Comparison of ENCODE assay signal across 14 cellular contexts in genomic region chr4:133921280-133922195, GRCh38.
DNase-seq lines count a peak whose midpoint lies in the region; ATAC-seq lines count a peak whose summit lies in the region.
"Had no signal": no experiment of that assay in that cellular context is flagged by ENCODE, and none has a peak within 500 bp of the region (broad histone marks: within the 10 kb centered on the region; RNA-seq: fewer than 3 reads in every experiment).

No MANE protein-coding gene starts in this region.

- H3K4me3 ChIP-seq in Karpas-422 (ENCODE audit: low read length): no peak overlapping the region
- no peak overlapping the region for H3K4me3 ChIP-seq in mesenchymal stem cell (ENCODE audit: insufficient read depth in 1 of 2, low read depth in 1 of 2, low read length in 2 of 2)
- H3K4me3 ChIP-seq: adrenal gland, right lobe of liver, testis had no signal

- no peak overlapping the region for H3K4ac ChIP-seq in mesenchymal stem cell (ENCODE audit: low read depth in 1 of 2, low read length in 2 of 2)

- no peaks in the 10 kb centered on the region for H3K9me3 ChIP-seq in Karpas-422 (ENCODE audit: low read length)
- no peaks in the 10 kb centered on the region for H3K9me3 ChIP-seq in mesenchymal stem cell (ENCODE audit: control insufficient read depth, low read length)
- H3K9me3 ChIP-seq: adrenal gland, right lobe of liver, testis had no signal

- no peak overlapping the region for H2BK5ac ChIP-seq in mesenchymal stem cell (ENCODE audit: low read depth, low read length, poor library complexity, severe bottlenecking)

- 92% methylated on average over 6 of the region's 8 CpGs for WGBS in mesenchymal stem cell

- no peak overlapping the region for H3K23ac ChIP-seq in mesenchymal stem cell (ENCODE audit: low read length in 2 of 2)

- no peak overlapping the region for H3K27ac Mint-ChIP-seq in activated CD8-positive, alpha-beta memory T cell treated with anti-CD3 and anti-CD28 coated beads, Interleukin-2, amount 10 ng/mL, durations not matched to agents 7 days and 5 days
- H3K27ac Mint-ChIP-seq: T-helper 1 cell treated with Interleukin-12 subunit alpha and Interleukin-12 subunit beta and Interleukin-4 antibody, amounts not matched to agents 30 μg/mL and 1 μg/mL, for 36 hours had no signal

- no peak overlapping the region for H3K4me2 ChIP-seq in Karpas-422 (ENCODE audit: low read depth, low read length, poor library complexity, severe bottlenecking)
- no peak overlapping the region for H3K4me2 ChIP-seq in mesenchymal stem cell (ENCODE audit: low read length, poor library complexity, severe bottlenecking)

- H3K14ac ChIP-seq in mesenchymal stem cell (ENCODE audit: low read length in 2 of 2): no peak overlapping the region

- H3K27me3 ChIP-seq in Karpas-422 (ENCODE audit: low read length) (no peaks in the 10 kb centered on the region), mesenchymal stem cell (ENCODE audit: control insufficient read depth in 1 of 2, insufficient read depth in 1 of 2, low read length in 2 of 2) (no peaks in the 10 kb centered on the region)
- H3K27me3 ChIP-seq: adrenal gland, right lobe of liver, testis had no signal

- H2BK120ac ChIP-seq in mesenchymal stem cell (ENCODE audit: low read depth, low read length): no peak overlapping the region

- no peak overlapping the region for H2BK12ac ChIP-seq in mesenchymal stem cell (ENCODE audit: low read length in 2 of 2)

- H3K18ac ChIP-seq in mesenchymal stem cell (ENCODE audit: low read depth in 1 of 2, low read length in 2 of 2): no peak overlapping the region

- CTCF ChIA-PET in activated CD8-positive, alpha-beta memory T cell treated with anti-CD3 and anti-CD28 coated beads, Interleukin-2, amount 10 ng/mL, durations not matched to agents 7 days and 5 days (lab: Charles Lee): no interaction called here

- H3K9ac ChIP-seq in Karpas-422 (ENCODE audit: low read length): no peak overlapping the region
- H3K9ac ChIP-seq in mesenchymal stem cell (ENCODE audit: low read length): no peak overlapping the region

- H3K9me3 Mint-ChIP-seq in activated CD8-positive, alpha-beta memory T cell treated with anti-CD3 and anti-CD28 coated beads, Interleukin-2, amount 10 ng/mL, durations not matched to agents 7 days and 5 days (ENCODE audit: low read depth): no peaks in the 10 kb centered on the region
- H3K9me3 Mint-ChIP-seq: T-helper 1 cell treated with Interleukin-12 subunit alpha and Interleukin-12 subunit beta and Interleukin-4 antibody, amounts not matched to agents 30 μg/mL and 1 μg/mL, for 36 hours had no signal

- H3K4me1 Mint-ChIP-seq in activated CD8-positive, alpha-beta memory T cell treated with anti-CD3 and anti-CD28 coated beads, Interleukin-2, amount 10 ng/mL, durations not matched to agents 7 days and 5 days: no peaks in the 10 kb centered on the region

- no peak for ATAC-seq in activated CD8-positive, alpha-beta memory T cell treated with anti-CD3 and anti-CD28 coated beads, Interleukin-2, amount 10 ng/mL, durations not matched to agents 7 days and 5 days
- ATAC-seq: right lobe of liver had no signal

- no peak overlapping the region for H3K4me3 Mint-ChIP-seq in activated CD8-positive, alpha-beta memory T cell treated with anti-CD3 and anti-CD28 coated beads, Interleukin-2, amount 10 ng/mL, durations not matched to agents 7 days and 5 days
- H3K4me3 Mint-ChIP-seq: T-helper 1 cell treated with Interleukin-12 subunit alpha and Interleukin-12 subunit beta and Interleukin-4 antibody, amounts not matched to agents 30 μg/mL and 1 μg/mL, for 36 hours had no signal

- H3K27me3 Mint-ChIP-seq in activated CD8-positive, alpha-beta memory T cell treated with anti-CD3 and anti-CD28 coated beads, Interleukin-2, amount 10 ng/mL, durations not matched to agents 7 days and 5 days: no peaks in the 10 kb centered on the region

- no peaks in the 10 kb centered on the region for H4K20me1 ChIP-seq in Karpas-422 (ENCODE audit: insufficient read depth, low read depth, low read length)

- H3K36me3 Mint-ChIP-seq in activated CD8-positive, alpha-beta memory T cell treated with anti-CD3 and anti-CD28 coated beads, Interleukin-2, amount 10 ng/mL, durations not matched to agents 7 days and 5 days: no peaks in the 10 kb centered on the region

- no peaks in the 10 kb centered on the region for H3K4me1 ChIP-seq in Karpas-422 (ENCODE audit: low read length)
- no peaks in the 10 kb centered on the region for H3K4me1 ChIP-seq in mesenchymal stem cell (ENCODE audit: control insufficient read depth, insufficient read depth, low read depth, low read length)
- H3K4me1 ChIP-seq: adrenal gland, right lobe of liver, testis had no signal

- H3K9me2 ChIP-seq in Karpas-422 (replicated peaks; ENCODE audit: insufficient read depth, low read length): no peaks in the 10 kb centered on the region

- no peak overlapping the region for H4K8ac ChIP-seq in mesenchymal stem cell (ENCODE audit: low read length)

- H2BK15ac ChIP-seq in mesenchymal stem cell (ENCODE audit: low read depth, poor library complexity, severe bottlenecking): no peak overlapping the region

- H3K27ac ChIP-seq in Karpas-422 (ENCODE audit: low read length): no peak overlapping the region
- no peak overlapping the region for H3K27ac ChIP-seq in mesenchymal stem cell (ENCODE audit: low read length, poor library complexity, severe bottlenecking)
- H3K27ac ChIP-seq: 22Rv1, adrenal gland, right lobe of liver, testis had no signal

- no peaks in the 10 kb centered on the region for H3K79me2 ChIP-seq in Karpas-422 (ENCODE audit: low read length)

- peak; percentile 2 for DNase-seq in DMS 273 (lab: John Stamatoyannopoulos, UW; ENCODE audit: unreplicated experiment)
- DNase-seq in DMS 273 treated with DMSO at 0.1 percent for 48 hours (lab: John Stamatoyannopoulos, UW): no peak
- DNase-seq in Karpas-422: peak; percentile 43
- DNase-seq in astrocyte of the hippocampus (ENCODE audit: low read depth, low spot score): peak; percentile 9
- DNase-seq in mesenchymal stem cell: peak; percentile 7
- no peak for DNase-seq in NCI-H1694 treated with DMSO at 0.1 percent for 48 hours (lab: John Stamatoyannopoulos, UW)
- no peak for DNase-seq in glomerular visceral epithelial cell (ENCODE audit: extremely low spot score)
- DNase-seq in activated CD8-positive, alpha-beta memory T cell treated with anti-CD3 and anti-CD28 coated beads, Interleukin-2, amount 10 ng/mL, durations not matched to agents 7 days and 5 days: no peak
- DNase-seq: adrenal gland, NCI-H1105 treated with DMSO at 0.1 percent for 48 hours, right lobe of liver, testis had no signal

- no peaks in the 10 kb centered on the region for H3K79me1 ChIP-seq in mesenchymal stem cell (replicated peaks; ENCODE audit: low read length, poor library complexity, severe bottlenecking)

- H2AFZ ChIP-seq in Karpas-422 (ENCODE audit: low read length) (no peak overlapping the region), mesenchymal stem cell (ENCODE audit: low read depth, low read length) (no peak overlapping the region)

- no peak overlapping the region for H2AK5ac ChIP-seq in mesenchymal stem cell (ENCODE audit: low read length, severe bottlenecking)

- H3K36me3 ChIP-seq in Karpas-422 (ENCODE audit: insufficient read depth, low read length) (no peaks in the 10 kb centered on the region), mesenchymal stem cell (ENCODE audit: control insufficient read depth in 1 of 2, insufficient read depth in 2 of 2, low read depth in 1 of 2, low read length in 2 of 2) (no peaks in the 10 kb centered on the region)
- H3K36me3 ChIP-seq: adrenal gland, right lobe of liver had no signal

- no peak overlapping the region for H4K91ac ChIP-seq in mesenchymal stem cell (ENCODE audit: low read length)

Comparison
In these comparisons a context has a peak if more than half of its experiments do, and no peak if none do; other contexts are left out.
1. DNase-seq: peak in DMS 273 (single experiment), Karpas-422 (single experiment), astrocyte of the hippocampus (single experiment) and mesenchymal stem cell (single experiment); none in DMS 273 treated with DMSO at 0.1 percent for 48 hours (single experiment), NCI-H1694 treated with DMSO at 0.1 percent for 48 hours (single experiment), glomerular visceral epithelial cell (single experiment) and activated CD8-positive, alpha-beta memory T cell treated with anti-CD3 and anti-CD28 coated beads, Interleukin-2, amount 10 ng/mL, durations not matched to agents 7 days and 5 days (single experiment).